Comparison of ENCODE assay signal across 1 cellular context in genomic region chr1:234722904-234723588, GRCh38.
TF ChIP-seq lines count a peak whose summit lies in the region.

No MANE protein-coding gene starts in this region.

TF ChIP-seq in HepG2, 621 proteins besides CTCF, POLR2A, EP300 and RAD21 (continued from another document and continues in another):
- no peak for TF ChIP-seq ZNF780A (CRISPR knock-in tag; IDR thresholded peaks at IDR 0.05)
- TF ChIP-seq FLYWCH1 (CRISPR knock-in tag; IDR thresholded peaks at IDR 0.05): no peak
- no peak for TF ChIP-seq SCMH1 (CRISPR knock-in tag; IDR thresholded peaks at IDR 0.05; ENCODE audit: borderline replicate concordance)
- TF ChIP-seq POGZ (CRISPR knock-in tag; IDR thresholded peaks at IDR 0.05): no peak
- TF ChIP-seq SALL1 (CRISPR knock-in tag; IDR thresholded peaks at IDR 0.05): peak; percentile 44; the same call in 1 of the 2 replicates
- TF ChIP-seq TBP (CRISPR knock-in tag; IDR thresholded peaks at IDR 0.05): no peak
- TF ChIP-seq ZNF543 (CRISPR knock-in tag; IDR thresholded peaks at IDR 0.05): no peak
- TF ChIP-seq CBX1 (IDR thresholded peaks at IDR 0.05; ENCODE audit: low read depth): no peak
- TF ChIP-seq ZBTB3 (CRISPR knock-in tag; IDR thresholded peaks at IDR 0.05; ENCODE audit: borderline replicate concordance, low read depth): no peak
- TF ChIP-seq PHF5A (CRISPR knock-in tag; IDR thresholded peaks at IDR 0.05; ENCODE audit: low read depth, unreplicated experiment): peak; percentile 27
- no peak; the same call in 1 of the 2 replicates for TF ChIP-seq ATM (IDR thresholded peaks at IDR 0.05; ENCODE audit: borderline replicate concordance)
- TF ChIP-seq AKAP8 (CRISPR knock-in tag; IDR thresholded peaks at IDR 0.05): no peak
- TF ChIP-seq SMYD3 (CRISPR knock-in tag; IDR thresholded peaks at IDR 0.05): no peak
- TF ChIP-seq ZNF430 (CRISPR knock-in tag; IDR thresholded peaks at IDR 0.05): no peak
- no peak for TF ChIP-seq NR2F6 (IDR thresholded peaks at IDR 0.05)
- TF ChIP-seq NR2F6 (CRISPR knock-in tag; IDR thresholded peaks at IDR 0.05): no peak
- no peak for TF ChIP-seq LRRFIP1 (CRISPR knock-in tag; conservative IDR thresholded peaks at IDR 0.05)
- no peak for TF ChIP-seq ZNF614 (CRISPR knock-in tag; IDR thresholded peaks at IDR 0.05; ENCODE audit: borderline replicate concordance)
- no peak for TF ChIP-seq MTA3 (CRISPR knock-in tag; IDR thresholded peaks at IDR 0.05)
- no peak for TF ChIP-seq ZNF160 (CRISPR knock-in tag; IDR thresholded peaks at IDR 0.05)
- TF ChIP-seq, protein P1, sequence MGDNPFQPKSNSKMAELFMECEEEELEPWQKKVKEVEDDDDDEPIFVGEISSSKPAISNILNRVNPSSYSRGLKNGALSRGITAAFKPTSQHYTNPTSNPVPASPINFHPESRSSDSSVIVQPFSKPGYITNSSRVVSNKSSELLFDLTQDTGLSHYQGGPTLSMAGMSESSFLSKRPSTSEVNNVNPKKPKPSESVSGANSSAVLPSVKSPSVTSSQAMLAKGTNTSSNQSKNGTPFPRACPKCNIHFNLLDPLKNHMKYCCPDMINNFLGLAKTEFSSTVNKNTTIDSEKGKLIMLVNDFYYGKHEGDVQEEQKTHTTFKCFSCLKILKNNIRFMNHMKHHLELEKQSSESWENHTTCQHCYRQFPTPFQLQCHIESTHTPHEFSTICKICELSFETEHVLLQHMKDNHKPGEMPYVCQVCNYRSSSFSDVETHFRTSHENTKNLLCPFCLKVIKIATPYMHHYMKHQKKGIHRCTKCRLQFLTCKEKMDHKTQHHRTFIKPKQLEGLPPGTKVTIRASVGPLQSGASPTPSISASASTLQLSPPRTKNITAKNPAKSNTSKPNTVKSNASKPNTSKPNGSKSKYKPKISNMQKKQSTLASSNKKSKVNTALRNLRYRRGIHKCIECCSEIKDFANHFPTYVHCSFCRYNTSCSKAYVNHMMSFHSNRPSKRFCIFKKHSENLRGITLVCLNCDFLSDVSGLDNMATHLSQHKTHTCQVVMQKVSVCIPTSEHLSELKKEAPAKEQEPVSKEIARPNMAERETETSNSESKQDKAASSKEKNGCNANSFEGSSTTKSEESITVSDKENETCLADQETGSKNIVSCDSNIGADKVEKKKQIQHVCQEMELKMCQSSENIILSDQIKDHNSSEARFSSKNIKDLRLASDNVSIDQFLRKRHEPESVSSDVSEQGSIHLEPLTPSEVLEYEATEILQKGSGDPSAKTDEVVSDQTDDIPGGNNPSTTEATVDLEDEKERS (CRISPR knock-in tag; IDR thresholded peaks at IDR 0.05): no peak
- TF ChIP-seq TEAD2 (CRISPR knock-in tag; IDR thresholded peaks at IDR 0.05): no peak
- TF ChIP-seq ZNF224 (CRISPR knock-in tag; IDR thresholded peaks at IDR 0.05): no peak
- TF ChIP-seq SP2 (CRISPR knock-in tag; IDR thresholded peaks at IDR 0.05): no peak
- TF ChIP-seq BRD4 (CRISPR knock-in tag; IDR thresholded peaks at IDR 0.05): 0 out of 2 replicates have a peak, but pooled peaks have one; percentile 48
- no peak for TF ChIP-seq NFRKB (IDR thresholded peaks at IDR 0.05)
- no peak for TF ChIP-seq LCORL (IDR thresholded peaks at IDR 0.05)
- TF ChIP-seq LCORL (CRISPR knock-in tag; IDR thresholded peaks at IDR 0.05): no peak
- TF ChIP-seq ZNF737 (CRISPR knock-in tag; IDR thresholded peaks at IDR 0.05; ENCODE audit: borderline replicate concordance): no peak
- TF ChIP-seq, protein P2, sequence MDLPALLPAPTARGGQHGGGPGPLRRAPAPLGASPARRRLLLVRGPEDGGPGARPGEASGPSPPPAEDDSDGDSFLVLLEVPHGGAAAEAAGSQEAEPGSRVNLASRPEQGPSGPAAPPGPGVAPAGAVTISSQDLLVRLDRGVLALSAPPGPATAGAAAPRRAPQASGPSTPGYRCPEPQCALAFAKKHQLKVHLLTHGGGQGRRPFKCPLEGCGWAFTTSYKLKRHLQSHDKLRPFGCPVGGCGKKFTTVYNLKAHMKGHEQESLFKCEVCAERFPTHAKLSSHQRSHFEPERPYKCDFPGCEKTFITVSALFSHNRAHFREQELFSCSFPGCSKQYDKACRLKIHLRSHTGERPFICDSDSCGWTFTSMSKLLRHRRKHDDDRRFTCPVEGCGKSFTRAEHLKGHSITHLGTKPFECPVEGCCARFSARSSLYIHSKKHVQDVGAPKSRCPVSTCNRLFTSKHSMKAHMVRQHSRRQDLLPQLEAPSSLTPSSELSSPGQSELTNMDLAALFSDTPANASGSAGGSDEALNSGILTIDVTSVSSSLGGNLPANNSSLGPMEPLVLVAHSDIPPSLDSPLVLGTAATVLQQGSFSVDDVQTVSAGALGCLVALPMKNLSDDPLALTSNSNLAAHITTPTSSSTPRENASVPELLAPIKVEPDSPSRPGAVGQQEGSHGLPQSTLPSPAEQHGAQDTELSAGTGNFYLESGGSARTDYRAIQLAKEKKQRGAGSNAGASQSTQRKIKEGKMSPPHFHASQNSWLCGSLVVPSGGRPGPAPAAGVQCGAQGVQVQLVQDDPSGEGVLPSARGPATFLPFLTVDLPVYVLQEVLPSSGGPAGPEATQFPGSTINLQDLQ (CRISPR knock-in tag; IDR thresholded peaks at IDR 0.05): no peak
- no peak for TF ChIP-seq ZNF235 (CRISPR knock-in tag; IDR thresholded peaks at IDR 0.05; ENCODE audit: borderline replicate concordance)
- TF ChIP-seq ZNF720 (CRISPR knock-in tag; IDR thresholded peaks at IDR 0.05): no peak
- TF ChIP-seq TEAD3 (CRISPR knock-in tag; optimal IDR thresholded peaks at IDR 0.05; ENCODE audit: borderline replicate concordance): peak; percentile 13
- TF ChIP-seq ZBTB33 (CRISPR knock-in tag; IDR thresholded peaks at IDR 0.05): no peak
- TF ChIP-seq, protein P3, sequence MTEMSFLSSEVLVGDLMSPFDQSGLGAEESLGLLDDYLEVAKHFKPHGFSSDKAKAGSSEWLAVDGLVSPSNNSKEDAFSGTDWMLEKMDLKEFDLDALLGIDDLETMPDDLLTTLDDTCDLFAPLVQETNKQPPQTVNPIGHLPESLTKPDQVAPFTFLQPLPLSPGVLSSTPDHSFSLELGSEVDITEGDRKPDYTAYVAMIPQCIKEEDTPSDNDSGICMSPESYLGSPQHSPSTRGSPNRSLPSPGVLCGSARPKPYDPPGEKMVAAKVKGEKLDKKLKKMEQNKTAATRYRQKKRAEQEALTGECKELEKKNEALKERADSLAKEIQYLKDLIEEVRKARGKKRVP (CRISPR knock-in tag; IDR thresholded peaks at IDR 0.05): no peak
- no peak for TF ChIP-seq MZF1 (CRISPR knock-in tag; IDR thresholded peaks at IDR 0.05; ENCODE audit: borderline replicate concordance)
- TF ChIP-seq RFX1 (IDR thresholded peaks at IDR 0.05): no peak
- 0 out of 2 replicates have a peak, but pooled peaks have one; percentile 51 for TF ChIP-seq KDM4B (CRISPR knock-in tag; IDR thresholded peaks at IDR 0.05)
- TF ChIP-seq DNMT3B (CRISPR knock-in tag; conservative IDR thresholded peaks at IDR 0.05): no peak
- TF ChIP-seq, protein P4, sequence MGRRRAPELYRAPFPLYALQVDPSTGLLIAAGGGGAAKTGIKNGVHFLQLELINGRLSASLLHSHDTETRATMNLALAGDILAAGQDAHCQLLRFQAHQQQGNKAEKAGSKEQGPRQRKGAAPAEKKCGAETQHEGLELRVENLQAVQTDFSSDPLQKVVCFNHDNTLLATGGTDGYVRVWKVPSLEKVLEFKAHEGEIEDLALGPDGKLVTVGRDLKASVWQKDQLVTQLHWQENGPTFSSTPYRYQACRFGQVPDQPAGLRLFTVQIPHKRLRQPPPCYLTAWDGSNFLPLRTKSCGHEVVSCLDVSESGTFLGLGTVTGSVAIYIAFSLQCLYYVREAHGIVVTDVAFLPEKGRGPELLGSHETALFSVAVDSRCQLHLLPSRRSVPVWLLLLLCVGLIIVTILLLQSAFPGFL (CRISPR knock-in tag; IDR thresholded peaks at IDR 0.05): no peak
- TF ChIP-seq NCOR1 (IDR thresholded peaks at IDR 0.05; ENCODE audit: borderline replicate concordance, low read length): no peak
- TF ChIP-seq, protein P5, sequence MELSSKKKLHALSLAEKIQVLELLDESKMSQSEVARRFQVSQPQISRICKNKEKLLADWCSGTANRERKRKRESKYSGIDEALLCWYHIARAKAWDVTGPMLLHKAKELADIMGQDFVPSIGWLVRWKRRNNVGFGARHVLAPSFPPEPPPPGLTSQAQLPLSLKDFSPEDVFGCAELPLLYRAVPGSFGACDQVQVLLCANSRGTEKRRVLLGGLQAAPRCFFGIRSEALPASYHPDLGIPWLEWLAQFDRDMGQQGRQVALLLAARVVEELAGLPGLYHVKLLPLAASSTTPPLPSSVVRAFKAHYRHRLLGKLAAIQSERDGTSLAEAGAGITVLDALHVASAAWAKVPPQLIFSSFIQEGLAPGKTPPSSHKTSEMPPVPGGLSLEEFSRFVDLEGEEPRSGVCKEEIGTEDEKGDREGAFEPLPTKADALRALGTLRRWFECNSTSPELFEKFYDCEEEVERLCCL (CRISPR knock-in tag; IDR thresholded peaks at IDR 0.05; ENCODE audit: borderline replicate concordance): no peak
- no peak for TF ChIP-seq ZNF674 (CRISPR knock-in tag; IDR thresholded peaks at IDR 0.05; ENCODE audit: low read depth)
- TF ChIP-seq SMAD3 (CRISPR knock-in tag; IDR thresholded peaks at IDR 0.05): no peak
- TF ChIP-seq, protein P6, sequence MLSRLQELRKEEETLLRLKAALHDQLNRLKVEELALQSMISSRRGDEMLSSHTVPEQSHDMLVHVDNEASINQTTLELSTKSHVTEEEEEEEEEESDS (CRISPR knock-in tag; IDR thresholded peaks at IDR 0.05; ENCODE audit: borderline replicate concordance): no peak
- TF ChIP-seq, protein P7, sequence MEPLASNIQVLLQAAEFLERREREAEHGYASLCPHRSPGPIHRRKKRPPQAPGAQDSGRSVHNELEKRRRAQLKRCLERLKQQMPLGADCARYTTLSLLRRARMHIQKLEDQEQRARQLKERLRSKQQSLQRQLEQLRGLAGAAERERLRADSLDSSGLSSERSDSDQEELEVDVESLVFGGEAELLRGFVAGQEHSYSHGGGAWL (CRISPR knock-in tag; IDR thresholded peaks at IDR 0.05): no peak
- no peak for TF ChIP-seq ZFP90 (CRISPR knock-in tag; IDR thresholded peaks at IDR 0.05; ENCODE audit: borderline replicate concordance)
- no peak for TF ChIP-seq ZNF12 (CRISPR knock-in tag; IDR thresholded peaks at IDR 0.05)
- no peak for TF ChIP-seq SAFB2 (CRISPR knock-in tag; IDR thresholded peaks at IDR 0.05; ENCODE audit: borderline replicate concordance, low read depth)
- TF ChIP-seq TGIF2 (CRISPR knock-in tag; IDR thresholded peaks at IDR 0.05): no peak
- no peak for TF ChIP-seq U2AF2 (IDR thresholded peaks at IDR 0.05; ENCODE audit: low read depth, low read length)
- TF ChIP-seq ZSCAN25 (CRISPR knock-in tag; IDR thresholded peaks at IDR 0.05): no peak
- TF ChIP-seq ZNF136 (CRISPR knock-in tag; IDR thresholded peaks at IDR 0.05; ENCODE audit: low read depth): no peak
- no peak for TF ChIP-seq RBM39 (IDR thresholded peaks at IDR 0.05; ENCODE audit: low read depth, low read length, poor library complexity, severe bottlenecking)
- no peak for TF ChIP-seq PHB2 (IDR thresholded peaks at IDR 0.05; ENCODE audit: partially characterized antibody)
- TF ChIP-seq, protein P8, sequence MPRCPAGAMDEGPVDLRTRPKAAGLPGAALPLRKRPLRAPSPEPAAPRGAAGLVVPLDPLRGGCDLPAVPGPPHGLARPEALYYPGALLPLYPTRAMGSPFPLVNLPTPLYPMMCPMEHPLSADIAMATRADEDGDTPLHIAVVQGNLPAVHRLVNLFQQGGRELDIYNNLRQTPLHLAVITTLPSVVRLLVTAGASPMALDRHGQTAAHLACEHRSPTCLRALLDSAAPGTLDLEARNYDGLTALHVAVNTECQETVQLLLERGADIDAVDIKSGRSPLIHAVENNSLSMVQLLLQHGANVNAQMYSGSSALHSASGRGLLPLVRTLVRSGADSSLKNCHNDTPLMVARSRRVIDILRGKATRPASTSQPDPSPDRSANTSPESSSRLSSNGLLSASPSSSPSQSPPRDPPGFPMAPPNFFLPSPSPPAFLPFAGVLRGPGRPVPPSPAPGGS (CRISPR knock-in tag; IDR thresholded peaks at IDR 0.05): no peak
- TF ChIP-seq TBL1XR1 (IDR thresholded peaks at IDR 0.05; ENCODE audit: borderline replicate concordance, low read length, partially characterized antibody): no peak
- TF ChIP-seq TCF7 (IDR thresholded peaks at IDR 0.05; ENCODE audit: low read depth): 0 out of 2 replicates have a peak, but pooled peaks have one; percentile 33
- TF ChIP-seq ZFP37 (CRISPR knock-in tag; IDR thresholded peaks at IDR 0.05; ENCODE audit: borderline replicate concordance): no peak
- TF ChIP-seq SOX6 (IDR thresholded peaks at IDR 0.05): no peak
- no peak for TF ChIP-seq SOX6 (CRISPR knock-in tag; IDR thresholded peaks at IDR 0.05)
- no peak for TF ChIP-seq ZNF432 (CRISPR knock-in tag; IDR thresholded peaks at IDR 0.05; ENCODE audit: borderline replicate concordance)
